In the genomic region with DNA sequence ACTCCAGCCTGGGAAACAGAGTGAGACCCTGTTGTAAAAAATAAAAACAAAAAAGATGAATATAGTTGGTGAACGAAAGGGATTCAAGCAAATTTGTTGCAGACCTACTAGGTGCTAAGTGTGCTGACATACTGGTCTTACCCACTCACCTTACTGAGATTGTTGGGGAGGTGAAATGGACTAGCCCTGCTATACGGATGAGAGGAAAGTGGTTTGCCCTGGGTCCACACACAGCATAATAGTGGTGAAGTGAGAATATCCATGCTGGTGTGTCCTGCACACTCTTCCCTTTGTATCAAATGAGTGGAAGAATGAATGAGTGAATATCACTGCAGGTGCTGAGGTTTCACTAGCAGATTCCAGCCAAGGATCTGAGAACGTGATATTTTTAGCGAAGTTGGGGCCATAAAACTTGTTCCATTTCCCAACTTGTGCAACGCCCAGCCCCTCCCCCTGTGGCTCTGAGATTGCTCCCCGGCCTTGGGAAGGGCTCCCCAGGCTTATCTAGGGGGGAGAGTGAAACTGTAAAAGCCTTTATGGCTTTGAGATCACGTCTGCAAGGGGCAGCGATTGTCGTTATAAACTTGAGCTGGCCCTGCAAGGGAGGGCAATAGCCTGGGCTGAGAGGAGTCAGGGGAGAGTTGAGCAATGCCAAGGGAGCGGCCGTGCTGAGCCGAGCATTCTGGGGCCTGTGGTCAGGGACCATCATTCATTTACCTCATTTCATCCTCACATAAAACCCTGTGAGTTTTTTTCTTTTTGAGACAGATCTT, we compare ENCODE assay signal across 1 cellular context.
A peak's percentile ranks its signal among the peaks of the same experiment; 100 is the strongest.
TF ChIP-seq lines count a peak whose summit lies in the region.

No MANE protein-coding gene starts in this region.

TF ChIP-seq in liver, 16 proteins besides CTCF, POLR2A, EP300 and RAD21 (continued from another document):
- TF ChIP-seq, protein P1, sequence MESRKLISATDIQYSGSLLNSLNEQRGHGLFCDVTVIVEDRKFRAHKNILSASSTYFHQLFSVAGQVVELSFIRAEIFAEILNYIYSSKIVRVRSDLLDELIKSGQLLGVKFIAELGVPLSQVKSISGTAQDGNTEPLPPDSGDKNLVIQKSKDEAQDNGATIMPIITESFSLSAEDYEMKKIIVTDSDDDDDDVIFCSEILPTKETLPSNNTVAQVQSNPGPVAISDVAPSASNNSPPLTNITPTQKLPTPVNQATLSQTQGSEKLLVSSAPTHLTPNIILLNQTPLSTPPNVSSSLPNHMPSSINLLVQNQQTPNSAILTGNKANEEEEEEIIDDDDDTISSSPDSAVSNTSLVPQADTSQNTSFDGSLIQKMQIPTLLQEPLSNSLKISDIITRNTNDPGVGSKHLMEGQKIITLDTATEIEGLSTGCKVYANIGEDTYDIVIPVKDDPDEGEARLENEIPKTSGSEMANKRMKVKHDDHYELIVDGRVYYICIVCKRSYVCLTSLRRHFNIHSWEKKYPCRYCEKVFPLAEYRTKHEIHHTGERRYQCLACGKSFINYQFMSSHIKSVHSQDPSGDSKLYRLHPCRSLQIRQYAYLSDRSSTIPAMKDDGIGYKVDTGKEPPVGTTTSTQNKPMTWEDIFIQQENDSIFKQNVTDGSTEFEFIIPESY (IDR thresholded peaks at IDR 0.05) = no peak
- TF ChIP-seq NR2F2 (IDR thresholded peaks at IDR 0.05) = no peak
- TF ChIP-seq MAX (IDR thresholded peaks at IDR 0.05) = no peak
- no peak for TF ChIP-seq REST (IDR thresholded peaks at IDR 0.05)
- no peak for TF ChIP-seq GABPA (IDR thresholded peaks at IDR 0.05 in 1 of 2, conservative IDR thresholded peaks at IDR 0.05 in 1 of 2)
- TF ChIP-seq HNF4G (IDR thresholded peaks at IDR 0.05) = no peak
- TF ChIP-seq JUND (IDR thresholded peaks at IDR 0.05) = no peak
- no peak for TF ChIP-seq FOXA1 (IDR thresholded peaks at IDR 0.05)
- TF ChIP-seq, protein P2, sequence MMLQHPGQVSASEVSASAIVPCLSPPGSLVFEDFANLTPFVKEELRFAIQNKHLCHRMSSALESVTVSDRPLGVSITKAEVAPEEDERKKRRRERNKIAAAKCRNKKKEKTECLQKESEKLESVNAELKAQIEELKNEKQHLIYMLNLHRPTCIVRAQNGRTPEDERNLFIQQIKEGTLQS (IDR thresholded peaks at IDR 0.05) = no peak
- peak; percentile 21 to 28 for TF ChIP-seq HNF4A (conservative IDR thresholded peaks at IDR 0.05)
- no peak for TF ChIP-seq EGR1 (IDR thresholded peaks at IDR 0.05; ENCODE audit: low read depth in 2 of 2)
- no peak for TF ChIP-seq SP1 (IDR thresholded peaks at IDR 0.05)
- TF ChIP-seq FOXA2 (IDR thresholded peaks at IDR 0.05) = no peak
- TF ChIP-seq YY1 (IDR thresholded peaks at IDR 0.05) = peak; percentile 22
- TF ChIP-seq TAF1 (conservative IDR thresholded peaks at IDR 0.05) = no peak
